13 cellular contexts compared by ENCODE assay signal in the genomic region with DNA sequence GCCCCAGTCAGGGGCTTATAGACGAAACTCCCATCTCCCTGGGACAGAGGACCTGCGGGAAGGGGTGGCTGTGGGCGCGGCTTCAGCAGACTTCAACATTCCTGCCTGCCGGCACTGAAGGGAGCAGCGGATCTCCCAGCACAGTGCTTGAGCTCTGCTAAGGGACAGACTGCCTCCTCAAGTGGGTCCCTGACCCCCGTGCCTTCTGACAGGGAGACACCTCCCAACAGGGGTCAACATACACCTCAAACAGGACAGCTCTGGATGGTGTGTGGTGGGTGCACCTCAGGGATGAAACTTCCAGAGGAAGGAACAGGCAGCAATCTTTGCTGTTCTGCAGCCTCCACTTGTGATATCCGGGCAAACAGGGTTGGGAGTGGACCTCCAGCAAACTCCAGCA. TPM values are rescaled to one million over a fixed set of nuclear protein-coding genes. Genes with fewer than 3 reads are reported as not detected.
DNase-seq lines count a peak whose midpoint lies in the region; ATAC-seq and TF ChIP-seq lines count a peak whose summit lies in the region.
"Not testable (repeated sequence)": the region's sequence is repeated elsewhere in the genome, so short reads cannot be mapped to it uniquely, and the experiment has no call there.
"Had no signal": no experiment of that assay in that cellular context is flagged by ENCODE, and none has a peak within 500 bp of the region (broad histone marks: within the 10 kb centered on the region; RNA-seq: fewer than 3 reads in every experiment).

No MANE protein-coding gene starts in this region.

- not testable (repeated sequence) for H3K27me3 ChIP-seq in GM23248 (replicated peaks; ENCODE audit: insufficient read depth); SK-N-SH (ENCODE audit: insufficient read depth); fibroblast of lung (ENCODE audit: control insufficient read depth, insufficient read depth, low read length); left lung; upper lobe of right lung

- TF ChIP-seq CTCF in SK-N-SH (IDR thresholded peaks at IDR 0.05); chondrocyte (IDR thresholded peaks at IDR 0.05); fibroblast of lung (conservative IDR thresholded peaks at IDR 0.05 in 1 of 2, IDR thresholded peaks at IDR 0.05 in 1 of 2; ENCODE audit: low read depth in 1 of 2, low read length in 2 of 2); left lung (IDR thresholded peaks at IDR 0.05); mesothelial cell of epicardium (IDR thresholded peaks at IDR 0.05; ENCODE audit: unreplicated experiment); upper lobe of right lung (IDR thresholded peaks at IDR 0.05): not testable (repeated sequence)

- H3K4me1 Mint-ChIP-seq in chondrocyte (ENCODE audit: low read depth) (peaks cover 21% of the 10 kb centered on the region), mesothelial cell of epicardium (peaks cover 17% of the 10 kb centered on the region)

- CTCF ChIA-PET in SK-N-SH (lab: Yijun Ruan, JAX): not testable (repeated sequence)

- ATAC-seq in left lung: peak; percentile 64
- peak; percentile 46 for ATAC-seq in upper lobe of right lung

- H3K36me3 Mint-ChIP-seq in chondrocyte (ENCODE audit: low read depth) (peaks cover 29% of the 10 kb centered on the region), mesothelial cell of epicardium (peaks cover 41% of the 10 kb centered on the region)

- H3K79me2 ChIP-seq in GM23248 (ENCODE audit: insufficient read depth); SK-N-SH (ENCODE audit: insufficient read depth); fibroblast of lung (ENCODE audit: control insufficient read depth, insufficient read depth, low read length): not testable (repeated sequence)

- not testable (repeated sequence) for H4K20me1 ChIP-seq in GM23248 (ENCODE audit: insufficient read depth); SK-N-SH (ENCODE audit: insufficient read depth); fibroblast of lung (ENCODE audit: control insufficient read depth, extremely low read depth, insufficient read depth, low read length)

- not testable (repeated sequence) for H3K9me3 ChIP-seq in GM23248 (ENCODE audit: low read depth); SK-N-SH; fibroblast of lung (ENCODE audit: control insufficient read depth, insufficient read depth, low read depth, low read length); left lung; upper lobe of right lung

- TF ChIP-seq EP300 in SK-N-SH (IDR thresholded peaks at IDR 0.05; ENCODE audit: borderline replicate concordance in 1 of 2, low read depth in 1 of 2, low read length in 1 of 2): not testable (repeated sequence)

- intact Hi-C loops in left lung (cut with DNase I); posterior vena cava (cut with DNase I); upper lobe of right lung (cut with DNase I): not testable (repeated sequence)

- not testable (repeated sequence) for DNase-seq in GM23248; SK-N-SH; fibroblast of lung (ENCODE audit: low read depth in 2 of 2); mesothelial cell of epicardium (ENCODE audit: low spot score in 2 of 2, unreplicated experiment in 2 of 2); upper lobe of right lung
- DNase-seq in chondrocyte (ENCODE audit: low spot score): peak; percentile 87
- peak in 1 of 2 donors; percentile 53 for DNase-seq in left lung
- peak; percentile 72 for DNase-seq in posterior vena cava (ENCODE audit: low spot score)

- not testable (repeated sequence) for H3K9me2 ChIP-seq in GM23248 (ENCODE audit: insufficient read depth); SK-N-SH

- POLR2A ChIA-PET in SK-N-SH (lab: Yijun Ruan, JAX): not testable (repeated sequence)

- TF ChIP-seq RAD21 in SK-N-SH (IDR thresholded peaks at IDR 0.05; ENCODE audit: low read length): not testable (repeated sequence)

- not testable (repeated sequence) for H3K4me3 ChIP-seq in GM23248; SK-N-SH (ENCODE audit: low read depth in 2 of 2, low read length in 1 of 2); fibroblast of lung (replicated peaks in 1 of 4; ENCODE audit: control extremely low read depth in 1 of 4, insufficient read depth in 1 of 4, low read depth in 3 of 4, low read length in 4 of 4); left lung; upper lobe of right lung

- H3K9ac ChIP-seq in GM23248; fibroblast of lung (ENCODE audit: insufficient read depth, low read length): not testable (repeated sequence)
- peak overlapping the region; percentile 14; the same call in 1 of the 2 replicates for H3K9ac ChIP-seq in SK-N-SH

- peak overlapping the region; percentile 7; the same call in 1 of the 2 replicates for H2AFZ ChIP-seq in GM23248
- not testable (repeated sequence) for H2AFZ ChIP-seq in SK-N-SH (ENCODE audit: low read depth); fibroblast of lung (ENCODE audit: low read length)

- H3F3A ChIP-seq in GM23248 (ENCODE audit: insufficient read depth): peaks cover 34% of the 10 kb centered on the region
- H3F3A ChIP-seq in SK-N-SH (replicated peaks; ENCODE audit: insufficient read depth): not testable (repeated sequence)

- not testable (repeated sequence) for H3K27me3 Mint-ChIP-seq in chondrocyte (ENCODE audit: low read depth); mesothelial cell of epicardium (ENCODE audit: low read depth)

- not testable (repeated sequence) for H3K36me3 ChIP-seq in GM23248 (ENCODE audit: low read depth); fibroblast of lung (ENCODE audit: control insufficient read depth, insufficient read depth, low read length); left lung
- H3K36me3 ChIP-seq in SK-N-SH (replicated peaks in 1 of 2; ENCODE audit: control insufficient read depth in 1 of 2, insufficient read depth in 2 of 2, low read length in 1 of 2) (peaks cover 0 to 11% of the 10 kb centered on the region in 2 experiments), upper lobe of right lung (peaks cover 15% of the 10 kb centered on the region)

- in situ Hi-C loops in GM23248 (cut with MboI): not testable (repeated sequence)

- H3K9me3 Mint-ChIP-seq in chondrocyte (ENCODE audit: low read depth): peaks cover 25% of the 10 kb centered on the region
- peaks cover 35% of the 10 kb centered on the region for H3K9me3 Mint-ChIP-seq in mesothelial cell of epicardium

- WGBS in GM23248 (ENCODE audit: low coverage in 1 of 2, low lambda C conversion rate in 2 of 2, missing lambda C conversion rate in 2 of 2), 2 experiments: 68% methylated on average over 8 of the region's 8 CpGs
- WGBS in SK-N-SH (ENCODE audit: low lambda C conversion rate): 84% methylated on average over 3 of the region's 8 CpGs

- H3K4me1 ChIP-seq in GM23248 (ENCODE audit: insufficient read depth): peaks cover 37% of the 10 kb centered on the region
- peaks cover 3 to 15% of the 10 kb centered on the region in 2 experiments; a peak in 2 of 4 replicates for H3K4me1 ChIP-seq in SK-N-SH (ENCODE audit: control insufficient read depth in 1 of 2, insufficient read depth in 2 of 2, low read depth in 1 of 2, low read length in 1 of 2)
- peaks cover 12% of the 10 kb centered on the region for H3K4me1 ChIP-seq in fibroblast of lung (ENCODE audit: control insufficient read depth, extremely low read depth, insufficient read depth, low read length)
- H3K4me1 ChIP-seq in left lung, upper lobe of right lung: not testable (repeated sequence)

- peak overlapping the region; percentile 43 for H3K4me2 ChIP-seq in GM23248 (ENCODE audit: unreplicated experiment)
- H3K4me2 ChIP-seq in SK-N-SH; fibroblast of lung (ENCODE audit: extremely low read depth, insufficient read depth, low read length): not testable (repeated sequence)

- H3K27ac ChIP-seq in GM23248 (peak overlapping the region; percentile 68), SK-N-SH (ENCODE audit: low read depth in 2 of 2, low read length in 1 of 2) (peak overlapping the region in 1 of 2 experiments; percentile 58; a peak in 2 of 4 replicates), fibroblast of lung (ENCODE audit: insufficient read depth, low read length) (peak overlapping the region; percentile 32), left lung (peak overlapping the region in 1 of 2 donors; percentile 28), upper lobe of right lung (peak overlapping the region; percentile 28)

- H3K4me3 Mint-ChIP-seq in chondrocyte (ENCODE audit: unreplicated experiment); mesothelial cell of epicardium: not testable (repeated sequence)

- H3K27ac Mint-ChIP-seq in chondrocyte (ENCODE audit: unreplicated experiment) (peak overlapping the region; percentile 82), mesothelial cell of epicardium (peak overlapping the region; percentile 71)

RNA-seq across cellular contexts. Expression of gene ACKR4, which starts 9.6 kb away (rescaled TPM):
- 25.0 and 25.2 TPM in 2 replicates for total RNA-seq in GM23248 (2014; rRNA removed; shearing (Covaris generic))
- polyA plus RNA-seq in GM23248 (2016; fragmentation: Nextera tagmentation; extraction: Ambion mirVana): 13.4 and 14.8 TPM in 2 replicates
- polyA plus RNA-seq in SK-N-SH (2012; rRNA removed): 0.10 and 0.37 TPM in 2 replicates
- polyA plus RNA-seq in SK-N-SH (2012; cell fraction: cytosol; rRNA removed): 0.18 and 0.26 TPM in 2 replicates
- polyA plus RNA-seq in SK-N-SH (2012; cell fraction: nucleus; rRNA removed): 0.12 and 0.14 TPM in 2 replicates
- 0.22 TPM in 1 of 3 replicates, not detected in the others for total RNA-seq in chondrocyte
- 1.8 and 14.9 TPM in 2 replicates for total RNA-seq in fibroblast of lung
- polyA plus RNA-seq in fibroblast of lung: 11.6 and 14.3 TPM in 2 replicates
- polyA plus RNA-seq in fibroblast of lung (2012): 5.2 and 8.7 TPM in 2 replicates
- 2.5 and 3.0 TPM in 2 replicates for polyA minus RNA-seq in fibroblast of lung (ENCODE audit: low replicate concordance)
- total RNA-seq in left lung: 1 to 10 TPM; 4.8 to 6.9 TPM
- total RNA-seq in mesothelial cell of epicardium: 0.13 TPM in 2 of 3 replicates, not detected in the other
- 1 to 10 TPM; 5.8 to 7.6 TPM for total RNA-seq in posterior vena cava
- 8.0 TPM for total RNA-seq in upper lobe of right lung
- total RNA-seq: Daoy, H4, PC-9 had no signal
- polyA plus RNA-seq: CD14-positive monocyte, IgD-negative memory B cell had no signal

RNA-seq across cellular contexts. Expression of gene ACAD11, which starts 53.0 kb away (rescaled TPM):
- 17.3 and 17.5 TPM in 2 replicates for total RNA-seq in GM23248 (2014; rRNA removed; shearing (Covaris generic))
- 15.6 and 19.3 TPM in 2 replicates for polyA plus RNA-seq in GM23248 (2016; fragmentation: Nextera tagmentation; extraction: Ambion mirVana)
- 16.3 and 29.2 TPM in 2 replicates for polyA plus RNA-seq in SK-N-SH (2012; rRNA removed)
- polyA plus RNA-seq in SK-N-SH (2012; cell fraction: cytosol; rRNA removed): 9.7 and 12.1 TPM in 2 replicates
- polyA plus RNA-seq in SK-N-SH (2012; cell fraction: nucleus; rRNA removed): 67.3 and 114 TPM in 2 replicates
- 16.8 to 21.3 TPM (median 17.2 TPM) in 3 replicates for total RNA-seq in chondrocyte
- 44.9 and 101 TPM in 2 replicates for total RNA-seq in fibroblast of lung
- polyA plus RNA-seq in fibroblast of lung: 15.6 and 27.9 TPM in 2 replicates
- polyA plus RNA-seq in fibroblast of lung (2012): 10.6 and 12.2 TPM in 2 replicates
- 1.7 and 9.2 TPM in 2 replicates for polyA minus RNA-seq in fibroblast of lung (ENCODE audit: low replicate concordance)
- 10 to 100 TPM; 12.6 to 12.9 TPM for total RNA-seq in left lung
- 20.3 to 21.8 TPM (median 21.4 TPM) in 3 replicates for total RNA-seq in mesothelial cell of epicardium
- 10 to 100 TPM; 17.1 to 18.6 TPM for total RNA-seq in posterior vena cava
- total RNA-seq in upper lobe of right lung: 19.1 TPM

RNA-seq across cellular contexts. Expression of gene UBA5, which starts 53.5 kb away (rescaled TPM):
- 46.3 and 61.2 TPM in 2 replicates for total RNA-seq in GM23248 (2014; rRNA removed; shearing (Covaris generic))
- polyA plus RNA-seq in GM23248 (2016; fragmentation: Nextera tagmentation; extraction: Ambion mirVana): 48.1 and 58.3 TPM in 2 replicates
- 33.0 and 38.3 TPM in 2 replicates for polyA plus RNA-seq in SK-N-SH (2012; rRNA removed)
- polyA plus RNA-seq in SK-N-SH (2012; cell fraction: cytosol; rRNA removed): 31.1 and 33.0 TPM in 2 replicates
- 47.7 and 65.7 TPM in 2 replicates for polyA plus RNA-seq in SK-N-SH (2012; cell fraction: nucleus; rRNA removed)
- 32.4 to 38.2 TPM (median 37.9 TPM) in 3 replicates for total RNA-seq in chondrocyte
- total RNA-seq in fibroblast of lung: 30.0 and 43.6 TPM in 2 replicates
- 37.3 and 47.5 TPM in 2 replicates for polyA plus RNA-seq in fibroblast of lung
- polyA plus RNA-seq in fibroblast of lung (2012): 37.1 and 38.3 TPM in 2 replicates
- 0.55 and 14.9 TPM in 2 replicates for polyA minus RNA-seq in fibroblast of lung (ENCODE audit: low replicate concordance)
- total RNA-seq in left lung: 10 to 100 TPM; 34.1 to 41.5 TPM
- total RNA-seq in mesothelial cell of epicardium: 37.4 to 42.2 TPM (median 37.9 TPM) in 3 replicates
- total RNA-seq in posterior vena cava: 10 to 100 TPM; 31.6 to 37.2 TPM
- total RNA-seq in upper lobe of right lung: 35.1 TPM
